29 cellular contexts compared by ENCODE assay signal in genomic region chr17:42629420-42630009, GRCh38. TPM values are rescaled to one million over a fixed set of nuclear protein-coding genes. Genes with fewer than 3 reads are reported as not detected.
DNase-seq lines count a peak whose midpoint lies in the region; ATAC-seq, FAIRE-seq and TF ChIP-seq lines count a peak whose summit lies in the region.
"Had no signal": no experiment of that assay in that cellular context is flagged by ENCODE, and none has a peak within 500 bp of the region (broad histone marks: within the 10 kb centered on the region; RNA-seq: fewer than 3 reads in every experiment).

No MANE protein-coding gene starts in this region.

- no TSS peak for BruUV-seq in mammary epithelial cell (replicated peaks; lab: Mats Ljungman, UMichigan)

- H3K27me3 ChIP-seq in mammary epithelial cell (ENCODE audit: insufficient read depth, low read length): no peaks in the 10 kb centered on the region
- H3K27me3 ChIP-seq: colonic mucosa, esophagus squamous epithelium, gastroesophageal sphincter, left lung had no signal

- ATAC-seq in GM21390 (IDR thresholded peaks at IDR 0.05; ENCODE audit: unreplicated experiment): no peak
- no peak for ATAC-seq in HG02870 (IDR thresholded peaks at IDR 0.05; ENCODE audit: unreplicated experiment)
- ATAC-seq: gastroesophageal sphincter; left lung; naive thymus-derived CD4-positive, alpha-beta T cell; T-cell had no signal

- no peaks in the 10 kb centered on the region for H3K36me3 ChIP-seq in mammary epithelial cell (ENCODE audit: insufficient read depth, low read length)
- H3K36me3 ChIP-seq: colonic mucosa, esophagus squamous epithelium, gastroesophageal sphincter, HAP-1, left lung had no signal

- H3K4me3 ChIP-seq in NB4 (ENCODE audit: low read depth, low read length): no peak overlapping the region
- no peak overlapping the region for H3K4me3 ChIP-seq in mammary epithelial cell (replicated peaks in 1 of 3; ENCODE audit: insufficient read depth in 1 of 3, low read depth in 2 of 3, low read length in 3 of 3)
- H3K4me3 ChIP-seq: colonic mucosa, esophagus squamous epithelium, gastroesophageal sphincter, HAP-1, left lung, smooth muscle cell had no signal

- no peak overlapping the region for H3K27ac ChIP-seq in mammary epithelial cell (ENCODE audit: insufficient read depth, low read depth, low read length)
- H3K27ac ChIP-seq: C4-2B, colonic mucosa, gastroesophageal sphincter had no signal

- CTCF ChIA-PET in mammary epithelial cell (lab: Charles Lee; ENCODE audit: low non-redundant PET): no interaction called here

- H3K9me3 ChIP-seq in mammary epithelial cell (replicated peaks; ENCODE audit: insufficient read depth, low read length): no peaks in the 10 kb centered on the region
- H3K9me3 ChIP-seq: colonic mucosa, esophagus squamous epithelium, gastroesophageal sphincter, HAP-1, left lung had no signal

- peak; percentile 38 for FAIRE-seq in GM12891 (lab: Jason Lieb, UNC)
- FAIRE-seq: GM18507, RCC 7860 had no signal

- DNase-seq in GM12891 (ENCODE audit: insufficient read length, low spot score): no peak
- DNase-seq in NB4 (ENCODE audit: low read depth): peak; percentile 62
- DNase-seq in mammary epithelial cell: peak; percentile 72
- peak; percentile 46 for DNase-seq in iris pigment epithelial cell (ENCODE audit: low read depth)
- DNase-seq in NCI-H510A treated with DMSO at 0.1 percent for 48 hours (lab: John Stamatoyannopoulos, UW): no peak
- DNase-seq: activated CD4-positive, alpha-beta memory T cell treated with anti-CD3 and anti-CD28 coated beads, Interleukin-2, amount 10 ng/mL, durations not matched to agents 7 days and 5 days; activated CD4-positive, alpha-beta T cell treated with anti-CD3 and anti-CD28 coated beads for 1 hour; activated CD8-positive, alpha-beta memory T cell treated with anti-CD3 and anti-CD28 coated beads, Interleukin-2, amount 50 U/mL, for 48 hours; activated naive CD4-positive, alpha-beta T cell treated with anti-CD3 and anti-CD28 coated beads, Interleukin-2, amount 10 ng/mL, durations not matched to agents 7 days and 5 days; amniotic stem cell; colonic mucosa; DMS79 treated with DMSO at 0.1 percent for 48 hours; effector CD8-positive, alpha-beta T cell; esophagus squamous epithelium; KG1; left lung; naive thymus-derived CD4-positive, alpha-beta T cell; NCI-H1694; stimulated activated CD4-positive, alpha-beta T cell treated with anti-CD3 and anti-CD28 coated beads, Interleukin-1b, Interleukin-23, amount 100 ng/mL, for 48 hours; stimulated activated CD8-positive, alpha-beta memory T cell treated with anti-CD3 and anti-CD28 coated beads, Interleukin-4, amount 100 ng/mL, for 48 hours; T-cell had no signal

- no peaks in the 10 kb centered on the region for H3K79me2 ChIP-seq in mammary epithelial cell (ENCODE audit: insufficient read depth, low read length)

- 63% methylated on average over 3 of the region's 3 CpGs for WGBS in mammary epithelial cell (ENCODE audit: low coverage, missing lambda C conversion rate)

- H3K4me1 ChIP-seq in mammary epithelial cell (ENCODE audit: insufficient read depth, low read length): peaks cover 5% of the 10 kb centered on the region
- H3K4me1 ChIP-seq: colonic mucosa, gastroesophageal sphincter, HAP-1 had no signal

- dilution Hi-C loops in mammary epithelial cell (cut with HindIII; ENCODE audit: low sequenced_read_pairs): no loop called here

- intact Hi-C loops in mammary epithelial cell (cut with micrococcal nuclease): no loop called here

- TF ChIP-seq POLR2A in GM12891 (IDR thresholded peaks at IDR 0.05; ENCODE audit: low read depth, low read length) (no peak), NB4 (IDR thresholded peaks at IDR 0.05; ENCODE audit: extremely low read depth, insufficient read length) (no peak)

- no peak overlapping the region for H3K4me2 ChIP-seq in mammary epithelial cell (ENCODE audit: insufficient read depth, low read depth, low read length)
- H3K4me2 ChIP-seq: smooth muscle cell had no signal

- in situ Hi-C loops in mammary epithelial cell (cut with MboI; ENCODE audit: low sequenced_read_pairs in 2 of 2): no loop called here

- H2AFZ ChIP-seq in mammary epithelial cell (ENCODE audit: low read depth, low read length): no peak overlapping the region

- no peak overlapping the region for H3K9ac ChIP-seq in mammary epithelial cell (ENCODE audit: insufficient read depth, low read length)

- H4K20me1 ChIP-seq in mammary epithelial cell (ENCODE audit: insufficient read depth, low read length): no peaks in the 10 kb centered on the region

- TF ChIP-seq CTCF in NB4 (IDR thresholded peaks at IDR 0.05; ENCODE audit: low read depth, low read length) (no peak), mammary epithelial cell (conservative IDR thresholded peaks at IDR 0.05 in 1 of 2, IDR thresholded peaks at IDR 0.05 in 1 of 2; ENCODE audit: extremely low read depth in 1 of 2, insufficient read depth in 1 of 2, low read depth in 1 of 2, low read length in 2 of 2) (no peak)

TF ChIP-seq in GM12891, 5 proteins besides CTCF, POLR2A, EP300 and RAD21:
- no peak for TF ChIP-seq POU2F2 (IDR thresholded peaks at IDR 0.05; ENCODE audit: low read depth, low read length)
- TF ChIP-seq SPI1 (IDR thresholded peaks at IDR 0.05; ENCODE audit: low read depth, low read length): no peak
TF ChIP-seq in GM12891: peak in this region for 0.

RNA-seq across cellular contexts. Expression of gene TUBG1, which starts 20.0 kb away (rescaled TPM):
- polyA plus RNA-seq in GM12891 (2012; ENCODE audit: low read depth, missing spikeins): 86.3 TPM
- 100 to 1,000 TPM in 1 of 2 donors, 10 to 100 TPM in 1; 43.0 to 133 TPM for total RNA-seq in mammary epithelial cell
- 245 TPM for polyA plus RNA-seq in mammary epithelial cell
- 195 TPM for polyA minus RNA-seq in mammary epithelial cell

RNA-seq across cellular contexts. Expression of gene RETREG3, which starts 20.3 kb away (rescaled TPM):
- polyA plus RNA-seq in GM12891 (2012; ENCODE audit: low read depth, missing spikeins): 13.2 TPM
- 10 to 100 TPM; 60.4 to 97.7 TPM for total RNA-seq in mammary epithelial cell
- polyA plus RNA-seq in mammary epithelial cell: 48.5 TPM
- 76.4 TPM for polyA minus RNA-seq in mammary epithelial cell

RNA-seq across cellular contexts. Expression of gene TUBG2, which starts 29.6 kb away (rescaled TPM):
- 11.5 TPM for polyA plus RNA-seq in GM12891 (2012; ENCODE audit: low read depth, missing spikeins)
- 10 to 100 TPM; 12.3 to 34.8 TPM for total RNA-seq in mammary epithelial cell
- polyA plus RNA-seq in mammary epithelial cell: 24.6 TPM
- polyA minus RNA-seq in mammary epithelial cell: 23.5 TPM

RNA-seq across cellular contexts. Expression of gene PLEKHH3, which starts 47.3 kb away (rescaled TPM):
- polyA plus RNA-seq in GM12891 (2012; ENCODE audit: low read depth, missing spikeins): 18.3 TPM
- total RNA-seq in mammary epithelial cell: 10 to 100 TPM; 22.1 to 22.7 TPM
- 5.8 TPM for polyA plus RNA-seq in mammary epithelial cell
- 1.9 TPM for polyA minus RNA-seq in mammary epithelial cell
- polyA plus RNA-seq: naive thymus-derived CD4-positive, alpha-beta T cell had no signal

RNA-seq across cellular contexts. Expression of gene PSMC3IP, which starts 52.0 kb away (rescaled TPM):
- polyA plus RNA-seq in GM12891 (2012; ENCODE audit: low read depth, missing spikeins): 15.2 TPM
- total RNA-seq in mammary epithelial cell: 10 to 100 TPM in 1 of 2 donors, 1 to 10 TPM in 1; 2.2 to 25.2 TPM
- 14.4 TPM for polyA plus RNA-seq in mammary epithelial cell
- polyA minus RNA-seq in mammary epithelial cell: 8.2 TPM

Comparison
In these comparisons a context has a peak if more than half of its experiments do, and no peak if none do; other contexts are left out.
1. DNase-seq: peak in NB4 (single experiment), mammary epithelial cell (single experiment) and iris pigment epithelial cell (single experiment); none in GM12891 (single experiment) and NCI-H510A treated with DMSO at 0.1 percent for 48 hours (single experiment).